In the genomic region with DNA sequence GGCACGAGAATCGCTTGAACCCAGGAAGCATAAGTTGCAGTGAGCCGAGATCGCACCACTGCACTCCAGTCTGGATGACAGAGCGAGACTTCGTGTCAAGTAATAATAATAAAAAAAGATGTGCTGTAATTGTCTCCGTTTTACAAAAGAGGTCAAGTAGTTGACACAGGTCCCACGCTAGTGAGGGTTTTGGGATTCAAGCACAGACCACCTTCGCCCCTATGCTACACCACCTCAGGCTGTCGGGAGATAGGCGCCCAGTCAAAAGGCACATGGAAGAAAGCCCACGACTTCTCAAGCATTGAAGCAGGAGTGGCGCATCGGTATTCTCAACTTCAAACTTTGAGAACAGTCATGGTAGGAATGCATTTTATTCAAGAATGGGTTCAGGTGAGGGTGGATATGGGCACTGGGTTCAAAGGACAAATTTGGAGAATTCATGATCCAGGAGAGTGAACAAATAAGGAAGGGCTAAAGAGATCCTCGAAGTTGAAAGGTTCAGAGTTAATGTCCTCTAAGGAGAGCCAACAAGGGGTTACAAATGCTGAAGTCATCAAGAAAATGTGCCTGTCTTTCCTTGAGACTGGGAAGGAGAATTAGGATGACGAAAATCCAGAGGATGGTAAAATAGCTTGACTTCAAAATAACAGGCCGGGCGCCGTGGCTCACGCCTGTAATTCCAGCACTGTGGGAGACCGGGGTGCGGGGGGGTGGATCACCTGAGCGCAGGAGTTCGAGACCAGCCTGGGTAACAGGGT, we compare ENCODE assay signal across 10 cellular contexts. TPM values are rescaled to one million over a fixed set of nuclear protein-coding genes. Genes with fewer than 3 reads are reported as not detected.
A peak's percentile ranks its signal among the peaks of the same experiment; 100 is the strongest.
DNase-seq lines count a peak whose midpoint lies in the region; ATAC-seq and TF ChIP-seq lines count a peak whose summit lies in the region.
"Had no signal": no experiment of that assay in that cellular context is flagged by ENCODE, and none has a peak within 500 bp of the region (broad histone marks: within the 10 kb centered on the region; RNA-seq: fewer than 3 reads in every experiment).

No MANE protein-coding gene starts in this region.

- peaks cover 28% of the 10 kb centered on the region for H3K4me1 Mint-ChIP-seq in stimulated activated naive CD8-positive, alpha-beta T cell treated with anti-CD3 and anti-CD28 coated beads, Interleukin-15, amount 100 ng/mL, for 72 hours

- H3K9me3 ChIP-seq in esophagus muscularis mucosa, result no peaks in the 10 kb centered on the region
- H3K9me3 ChIP-seq: esophagus squamous epithelium had no signal

- H3K4me3 Mint-ChIP-seq in stimulated activated naive CD8-positive, alpha-beta T cell treated with anti-CD3 and anti-CD28 coated beads, Interleukin-15, amount 100 ng/mL, for 72 hours, result peak overlapping the region; percentile 86 to 91

- no peak for TF ChIP-seq CTCF in esophagus muscularis mucosa (IDR thresholded peaks at IDR 0.05)

- peak overlapping the region; percentile 93 to 98 (median 97) for H3K27ac ChIP-seq in esophagus muscularis mucosa (replicated peaks in 1 of 4)

- ATAC-seq in stimulated activated naive CD8-positive, alpha-beta T cell treated with anti-CD3 and anti-CD28 coated beads, Interleukin-15, amount 100 ng/mL, for 72 hours, result no peak
- ATAC-seq in GM19328 (IDR thresholded peaks at IDR 0.05; ENCODE audit: unreplicated experiment), result no peak

- TF ChIP-seq EP300 in esophagus muscularis mucosa (IDR thresholded peaks at IDR 0.05), result no peak

- H3K27me3 Mint-ChIP-seq in stimulated activated naive CD8-positive, alpha-beta T cell treated with anti-CD3 and anti-CD28 coated beads, Interleukin-15, amount 100 ng/mL, for 72 hours, result no peaks in the 10 kb centered on the region

- H3K4me1 ChIP-seq in esophagus muscularis mucosa, result peaks cover 0 to 30% (median 24%) of the 10 kb centered on the region in 4 donors

- no peaks in the 10 kb centered on the region for H3K27me3 ChIP-seq in esophagus muscularis mucosa
- H3K27me3 ChIP-seq: esophagus squamous epithelium had no signal

- WGBS in esophagus muscularis mucosa, result 92% methylated on average over 24 of the region's 24 CpGs

- H3K36me3 ChIP-seq in esophagus muscularis mucosa, result peaks cover 0 to 14% (median 5%) of the 10 kb centered on the region in 4 donors

- H3K9me3 Mint-ChIP-seq in stimulated activated naive CD8-positive, alpha-beta T cell treated with anti-CD3 and anti-CD28 coated beads, Interleukin-15, amount 100 ng/mL, for 72 hours, result no peaks in the 10 kb centered on the region

- TF ChIP-seq POLR2A in Raji (IDR thresholded peaks at IDR 0.05; ENCODE audit: insufficient read depth, low read depth, low read length), result peak; percentile 35; the same call in 1 of the 2 replicates
- TF ChIP-seq POLR2A in esophagus muscularis mucosa (IDR thresholded peaks at IDR 0.05; ENCODE audit: low read depth), result no peak

- intact Hi-C loops in esophagus muscularis mucosa (cut with DNase I), result no loop called here

- H3K4me3 ChIP-seq in esophagus muscularis mucosa, result peak overlapping the region; percentile 73 to 93 (median 88)

- H3K27ac Mint-ChIP-seq in stimulated activated naive CD8-positive, alpha-beta T cell treated with anti-CD3 and anti-CD28 coated beads, Interleukin-15, amount 100 ng/mL, for 72 hours, result peak overlapping the region; percentile 96 to 97

- peak; percentile 62 for DNase-seq in activated effector memory CD4-positive, alpha-beta T cell treated with anti-CD3 and anti-CD28 coated beads, Interleukin-2, amount 50 U/mL, for 16 hours
- no peak for DNase-seq in activated effector memory CD4-positive, alpha-beta T cell treated with Interleukin-2 at 50 U/mL for 16 hours
- DNase-seq in esophagus muscularis mucosa (ENCODE audit: extremely low spot score), result no peak
- DNase-seq in stimulated activated naive CD8-positive, alpha-beta T cell treated with anti-CD3 and anti-CD28 coated beads, Interleukin-15, amount 100 ng/mL, for 72 hours, result no peak
- DNase-seq in CD1c-positive myeloid dendritic cell (ENCODE audit: extremely low spot score), result no peak
- DNase-seq in RPMI8226, result no peak
- DNase-seq: esophagus squamous epithelium, KG1 had no signal

RNA-seq across cellular contexts. Expression of a gene that starts 1.4 kb away (rescaled TPM):
- total RNA-seq in esophagus muscularis mucosa, result 10 to 100 TPM; 38.2 to 69.9 (median 60.1) TPM

RNA-seq across cellular contexts. Expression of a gene that starts 44.5 kb away (rescaled TPM):
- under 1 TPM in 3 of 4 donors, not detected in 1; 0.33 to 0.42 (median 0.34) TPM for total RNA-seq in esophagus muscularis mucosa

RNA-seq across cellular contexts. Expression of a gene that starts 44.8 kb away (rescaled TPM):
- total RNA-seq in esophagus muscularis mucosa, result 1 to 10 TPM; 1.7 to 4.9 (median 2.8) TPM
